Comparison of ENCODE assay signal across 12 cellular contexts in the genomic region with DNA sequence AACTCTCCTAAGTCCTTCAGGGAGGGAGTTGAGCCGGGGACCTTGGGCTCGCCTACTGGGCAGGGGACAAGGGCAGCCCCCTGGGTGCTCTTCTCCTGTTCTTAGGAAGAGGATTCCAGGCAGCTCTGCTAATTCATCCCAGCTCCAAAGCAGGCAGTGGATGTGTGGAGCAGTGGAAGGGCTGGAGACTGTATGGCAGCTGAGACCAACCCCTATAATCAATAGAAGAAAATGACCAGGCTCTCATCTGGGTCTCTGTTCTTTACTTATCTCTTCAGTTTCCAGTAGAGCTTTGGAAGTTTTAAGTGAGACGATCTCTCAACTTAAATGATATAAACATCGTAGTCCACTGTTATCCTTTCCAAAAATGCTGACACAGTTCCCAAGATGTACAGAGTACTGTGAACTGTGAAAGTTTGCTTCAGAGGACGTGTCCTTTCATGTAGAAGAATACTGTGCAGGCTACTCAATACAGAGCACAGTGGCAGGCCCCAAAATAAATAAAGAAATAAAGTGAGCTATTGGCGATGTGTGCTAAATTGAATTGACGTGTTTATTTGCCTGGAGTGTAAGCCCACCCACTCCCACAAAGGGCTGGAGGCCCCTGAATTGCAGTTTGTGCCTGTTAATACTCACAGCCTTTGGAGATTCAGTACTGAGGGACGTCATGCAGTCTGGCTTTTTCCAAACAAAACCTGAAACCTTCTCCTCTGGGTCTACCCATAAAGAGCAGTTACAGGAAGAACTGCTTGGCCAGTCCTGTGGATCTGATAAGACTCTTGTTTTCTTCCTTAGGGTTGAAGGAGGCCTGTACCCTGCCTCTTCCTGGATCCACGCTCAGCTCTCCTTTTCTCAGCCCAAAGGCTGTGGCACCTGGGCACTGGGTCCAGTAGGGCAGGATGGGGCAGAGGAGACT.
DNase-seq lines count a peak whose midpoint lies in the region; ATAC-seq and TF ChIP-seq lines count a peak whose summit lies in the region.
"Had no signal": no experiment of that assay in that cellular context is flagged by ENCODE, and none has a peak within 500 bp of the region (broad histone marks: within the 10 kb centered on the region; RNA-seq: fewer than 3 reads in every experiment).

No MANE protein-coding gene starts in this region.

- no CpG with 5 or more reads among the region's 9 CpGs for WGBS in mesendoderm (ENCODE audit: extremely low coverage, insufficient coverage, low lambda C conversion rate)
- WGBS in ovary, 3 donors: 85% methylated on average over 9 of the region's 9 CpGs

- no peaks in the 10 kb centered on the region for H3K27me3 ChIP-seq in HUES48 (ENCODE audit: control insufficient read depth, insufficient read depth, low read length)
- H3K27me3 ChIP-seq in dorsolateral prefrontal cortex: no peaks in the 10 kb centered on the region
- H3K27me3 ChIP-seq in mesendoderm (ENCODE audit: insufficient read depth, low read length, poor library complexity): no peaks in the 10 kb centered on the region
- H3K27me3 ChIP-seq in thoracic aorta (replicated peaks; ENCODE audit: insufficient read depth): no peaks in the 10 kb centered on the region
- no peaks in the 10 kb centered on the region for H3K27me3 ChIP-seq in ovary

- H4K8ac ChIP-seq in mesendoderm (ENCODE audit: low read depth, low read length): no peak overlapping the region

- H3K4me1 ChIP-seq in HUES48 (ENCODE audit: control insufficient read depth, insufficient read depth, low read length) (peaks cover 8% of the 10 kb centered on the region; the same call in 1 of the 2 replicates), mesendoderm (ENCODE audit: control insufficient read depth, low read depth, low read length) (no peaks in the 10 kb centered on the region), thoracic aorta (ENCODE audit: control insufficient read depth in 1 of 2, low read depth in 2 of 2) (peaks cover 19 to 28% of the 10 kb centered on the region in 2 donors), ovary (ENCODE audit: insufficient read depth) (peaks cover 2% of the 10 kb centered on the region)

- H3K27ac ChIP-seq in HUES48 (ENCODE audit: low read depth, low read length) (peak overlapping the region; percentile 80), dorsolateral prefrontal cortex (peak overlapping the region in 38 of 59 donors; percentile 2 to 86 (median 50)), mesendoderm (ENCODE audit: low read depth, low read length) (no peak overlapping the region), thoracic aorta (peak overlapping the region; percentile 72 to 86), ovary (peak overlapping the region in 1 of 2 donors; percentile 21)
- H3K27ac ChIP-seq: SK-N-MC had no signal

- no peak for TF ChIP-seq EP300 in ovary (IDR thresholded peaks at IDR 0.05)

- H3K4me3 ChIP-seq in HUES48 (ENCODE audit: low read depth, low read length) (no peak overlapping the region), dorsolateral prefrontal cortex (no peak overlapping the region), mesendoderm (ENCODE audit: low read length) (no peak overlapping the region), thoracic aorta (peak overlapping the region; percentile 40), ovary (no peak overlapping the region)
- H3K4me3 ChIP-seq: lung had no signal

- no peak overlapping the region for H2BK120ac ChIP-seq in mesendoderm (ENCODE audit: low read depth, low read length)

- ATAC-seq in thoracic aorta (ENCODE audit: insufficient number of reproducible peaks, low FRiP score, low read depth) (peak; percentile 44), HG02973 (IDR thresholded peaks at IDR 0.05; ENCODE audit: unreplicated experiment) (no peak)

- intact Hi-C loops in dorsolateral prefrontal cortex (cut with DNase I) (no loop called here), ovary (cut with DNase I) (no loop called here)

- peak overlapping the region; percentile 52 for H3K56ac ChIP-seq in mesendoderm (ENCODE audit: low read length)

- peak overlapping the region; percentile 61 for H3K18ac ChIP-seq in mesendoderm (ENCODE audit: low read length)

- no peaks in the 10 kb centered on the region for H3K9me3 ChIP-seq in HUES48 (ENCODE audit: control insufficient read depth, insufficient read depth, low read length)
- H3K9me3 ChIP-seq in thoracic aorta: no peaks in the 10 kb centered on the region
- H3K9me3 ChIP-seq in ovary: no peaks in the 10 kb centered on the region

- H3K9ac ChIP-seq in HUES48 (ENCODE audit: low read depth, low read length): no peak overlapping the region
- H3K9ac ChIP-seq in mesendoderm (ENCODE audit: low read length): no peak overlapping the region

- H3K4me2 ChIP-seq in mesendoderm (ENCODE audit: low read length): no peak overlapping the region

- no peak for TF ChIP-seq POLR2A in ovary (IDR thresholded peaks at IDR 0.05)

- H3K79me1 ChIP-seq in mesendoderm (ENCODE audit: low read length): no peaks in the 10 kb centered on the region

- H3K23ac ChIP-seq in mesendoderm (ENCODE audit: low read length): no peak overlapping the region

- no peak overlapping the region for H3K4ac ChIP-seq in mesendoderm (ENCODE audit: low read depth, low read length)

- TF ChIP-seq CTCF in dorsolateral prefrontal cortex (IDR thresholded peaks at IDR 0.05 in 54 of 56, conservative IDR thresholded peaks at IDR 0.05 in 2 of 56; ENCODE audit: low read depth in 1 of 56, partially characterized antibody in 56 of 56): no peak
- TF ChIP-seq CTCF in thoracic aorta (IDR thresholded peaks at IDR 0.05): no peak
- no peak for TF ChIP-seq CTCF in ovary (IDR thresholded peaks at IDR 0.05)

- no peak overlapping the region for H4K5ac ChIP-seq in mesendoderm (ENCODE audit: low read length)

- H3K79me2 ChIP-seq in mesendoderm (ENCODE audit: control insufficient read depth, insufficient read depth, low read length): no peaks in the 10 kb centered on the region

- H3K36me3 ChIP-seq in HUES48 (ENCODE audit: control insufficient read depth, insufficient read depth, low read length) (no peaks in the 10 kb centered on the region), mesendoderm (ENCODE audit: control insufficient read depth, insufficient read depth, low read length) (no peaks in the 10 kb centered on the region), thoracic aorta (no peaks in the 10 kb centered on the region), ovary (no peaks in the 10 kb centered on the region)

- DNase-seq in dorsolateral prefrontal cortex (no peak), mesendoderm (no peak), thoracic aorta (ENCODE audit: low spot score) (no peak), ovary (no peak), NCI-H748 treated with DMSO at 0.1 percent for 48 hours (lab: John Stamatoyannopoulos, UW) (no peak), T-helper 9 cell (no peak)
- DNase-seq: effector CD4-positive, alpha-beta T cell; NCI-H1694 had no signal

- H2BK15ac ChIP-seq in mesendoderm (replicated peaks; ENCODE audit: low read depth): no peak overlapping the region

- H2BK5ac ChIP-seq in mesendoderm (ENCODE audit: low read length): no peak overlapping the region

- H2AK5ac ChIP-seq in mesendoderm (ENCODE audit: low read length): no peak overlapping the region
